20 cellular contexts compared by ENCODE assay signal in genomic region chr1:213793482-213794067, GRCh38.
A peak's percentile ranks its signal among the peaks of the same experiment; 100 is the strongest.
DNase-seq lines count a peak whose midpoint lies in the region; FAIRE-seq and TF ChIP-seq lines count a peak whose summit lies in the region.
"Had no signal": no experiment of that assay in that cellular context is flagged by ENCODE, and none has a peak within 500 bp of the region (broad histone marks: within the 10 kb centered on the region; RNA-seq: fewer than 3 reads in every experiment).

No MANE protein-coding gene starts in this region.

- no peak overlapping the region for H3K9ac ChIP-seq in H1 (replicated peaks in 1 of 4; ENCODE audit: extremely low read depth in 1 of 4, low read depth in 3 of 4, low read length in 3 of 4)
- H3K9ac ChIP-seq: GM23248 had no signal

- H2BK12ac ChIP-seq in H1 (ENCODE audit: low read depth, low read length): no peak overlapping the region

- WGBS in H1 (ENCODE audit: extremely low coverage in 1 of 2, insufficient coverage in 1 of 2, insufficient read length in 1 of 2, insufficient replicate concordance in 2 of 2, low coverage in 1 of 2, low lambda C conversion rate in 2 of 2, missing lambda C conversion rate in 1 of 2), 2 experiments: 90% methylated on average over 13 of the region's 13 CpGs; no CpG with 5 or more reads in 1 of the 2 experiments

- CTCF ChIA-PET in Caco-2 (lab: Charles Lee) (no interaction called here), H1 (lab: Charles Lee; ENCODE audit: partially characterized antibody) (no interaction called here)
- CTCF ChIA-PET in activated CD4-positive, alpha-beta memory T cell treated with anti-CD3 and anti-CD28 coated beads, Interleukin-2, amount 10 ng/mL, durations not matched to agents 7 days and 5 days (lab: Charles Lee): no interaction called here

- no peak overlapping the region for H3K27ac ChIP-seq in H1 (ENCODE audit: low read depth, low read length)
- H3K27ac ChIP-seq: A549, GM23248 had no signal

- no peak overlapping the region for H3K4ac ChIP-seq in H1 (replicated peaks; ENCODE audit: insufficient read length, low read depth, low read length)

- POLR2A ChIA-PET in Caco-2 (lab: Charles Lee): no interaction called here
- POLR2A ChIA-PET in H1 (lab: Charles Lee; ENCODE audit: partially characterized antibody): no interaction called here
- POLR2A ChIA-PET in activated CD4-positive, alpha-beta memory T cell treated with anti-CD3 and anti-CD28 coated beads, Interleukin-2, amount 10 ng/mL, durations not matched to agents 7 days and 5 days (lab: Charles Lee): no interaction called here

- H4K91ac ChIP-seq in H1 (replicated peaks; ENCODE audit: insufficient read length, low read length): no peak overlapping the region

- H3K18ac ChIP-seq in H1 (ENCODE audit: extremely low read depth, low read length): no peak overlapping the region

- intact Hi-C loops in Caco-2 (cut with micrococcal nuclease; ENCODE audit: unreplicated experiment): no loop called here

- DNase-seq in NCI-H82 (lab: John Stamatoyannopoulos, UW) (peak; percentile 27), NCI-H82 treated with DMSO at 0.1 percent for 48 hours (lab: John Stamatoyannopoulos, UW; ENCODE audit: unreplicated experiment) (no peak), Caco-2 (peak in 1 of 2 experiments; percentile 14), H1 (ENCODE audit: low read depth in 1 of 2, low spot score in 2 of 2) (no peak)
- no peak for DNase-seq in T-helper 2 cell treated with Interferon-gamma antibody and Interleukin-4, amounts not matched to agents 5 μg/mL and 100 μg/mL, for 36 hours (ENCODE audit: low spot score)
- no peak for DNase-seq in activated CD4-positive, alpha-beta memory T cell treated with anti-CD3 and anti-CD28 coated beads, Interleukin-2, amount 10 ng/mL, durations not matched to agents 7 days and 5 days
- DNase-seq: 8988T; ACHN; C1 segment of cervical spinal cord; CD4-positive, alpha-beta memory T cell; COR-L47; DMS 273 treated with DMSO at 0.1 percent for 48 hours; DMS79; EL; GF-D8; GM23248; H9 had no signal

- 0 out of 2 replicates have a peak overlapping the region, but pooled peaks have one; percentile 40 for H2AFZ ChIP-seq in H1 (ENCODE audit: low read length)
- H2AFZ ChIP-seq: GM23248 had no signal

- H3K36me3 Mint-ChIP-seq in Caco-2 (ENCODE audit: insufficient read depth, unreplicated experiment): peaks cover 4% of the 10 kb centered on the region
- no peaks in the 10 kb centered on the region for H3K36me3 Mint-ChIP-seq in T-helper 2 cell treated with Interferon-gamma antibody and Interleukin-4, amounts not matched to agents 5 μg/mL and 100 μg/mL, for 36 hours (ENCODE audit: low read depth)
- H3K36me3 Mint-ChIP-seq in activated CD4-positive, alpha-beta memory T cell treated with anti-CD3 and anti-CD28 coated beads, Interleukin-2, amount 10 ng/mL, durations not matched to agents 7 days and 5 days (ENCODE audit: low read depth): no peaks in the 10 kb centered on the region
- H3K36me3 Mint-ChIP-seq: CD4-positive, alpha-beta memory T cell had no signal

- H3K4me1 Mint-ChIP-seq in Caco-2 (ENCODE audit: low read depth, unreplicated experiment): peaks cover 14% of the 10 kb centered on the region
- H3K4me1 Mint-ChIP-seq in T-helper 2 cell treated with Interferon-gamma antibody and Interleukin-4, amounts not matched to agents 5 μg/mL and 100 μg/mL, for 36 hours (ENCODE audit: low read depth): peaks cover 3% of the 10 kb centered on the region
- no peaks in the 10 kb centered on the region for H3K4me1 Mint-ChIP-seq in activated CD4-positive, alpha-beta memory T cell treated with anti-CD3 and anti-CD28 coated beads, Interleukin-2, amount 10 ng/mL, durations not matched to agents 7 days and 5 days

- H4K8ac ChIP-seq in H1 (ENCODE audit: extremely low read depth, insufficient read depth, low read length): no peak overlapping the region

- H3K27me3 Mint-ChIP-seq in Caco-2 (ENCODE audit: insufficient read depth, unreplicated experiment): peaks cover 3% of the 10 kb centered on the region
- H3K27me3 Mint-ChIP-seq in T-helper 2 cell treated with Interferon-gamma antibody and Interleukin-4, amounts not matched to agents 5 μg/mL and 100 μg/mL, for 36 hours (ENCODE audit: low read depth): peaks cover 3% of the 10 kb centered on the region
- H3K27me3 Mint-ChIP-seq in activated CD4-positive, alpha-beta memory T cell treated with anti-CD3 and anti-CD28 coated beads, Interleukin-2, amount 10 ng/mL, durations not matched to agents 7 days and 5 days: no peaks in the 10 kb centered on the region

- H3K4me1 ChIP-seq in Caco-2 (peaks cover 7% of the 10 kb centered on the region; the same call in 1 of the 2 replicates), H1 (replicated peaks in 1 of 4; ENCODE audit: control insufficient read depth in 3 of 4, insufficient read depth in 4 of 4, low read length in 3 of 4) (no peaks in the 10 kb centered on the region)
- H3K4me1 ChIP-seq: A549 had no signal

- no peaks in the 10 kb centered on the region for H3K9me3 Mint-ChIP-seq in Caco-2 (ENCODE audit: unreplicated experiment)
- H3K9me3 Mint-ChIP-seq in T-helper 2 cell treated with Interferon-gamma antibody and Interleukin-4, amounts not matched to agents 5 μg/mL and 100 μg/mL, for 36 hours: no peaks in the 10 kb centered on the region
- H3K9me3 Mint-ChIP-seq in activated CD4-positive, alpha-beta memory T cell treated with anti-CD3 and anti-CD28 coated beads, Interleukin-2, amount 10 ng/mL, durations not matched to agents 7 days and 5 days: no peaks in the 10 kb centered on the region
- H3K9me3 Mint-ChIP-seq: H9 had no signal

- no peak for FAIRE-seq in H1 (lab: Jason Lieb, UNC)
- FAIRE-seq: A549, GM12892, GM19239 had no signal

- no peaks in the 10 kb centered on the region for H3K79me1 ChIP-seq in H1 (ENCODE audit: low read depth, low read length)

- H3K23me2 ChIP-seq in H1 (ENCODE audit: low read depth, low read length): no peaks in the 10 kb centered on the region

- H3K27me3 ChIP-seq in Caco-2 (replicated peaks; ENCODE audit: control insufficient read depth, insufficient read depth, low read length) (no peaks in the 10 kb centered on the region), H1 (replicated peaks in 1 of 4; ENCODE audit: control insufficient read depth in 3 of 4, extremely low read depth in 1 of 4, insufficient read depth in 3 of 4, low read length in 3 of 4) (no peaks in the 10 kb centered on the region)

- H2BK120ac ChIP-seq in H1 (replicated peaks; ENCODE audit: low read depth, low read length): no peak overlapping the region

- no peak overlapping the region for H3K14ac ChIP-seq in H1 (ENCODE audit: insufficient read length)

- no peak overlapping the region for H3K56ac ChIP-seq in H1 (replicated peaks; ENCODE audit: insufficient read length, low read depth, low read length)

- H2BK15ac ChIP-seq in H1 (ENCODE audit: low read length): no peak overlapping the region

- no peak overlapping the region for H4K5ac ChIP-seq in H1 (ENCODE audit: insufficient read length, low read depth, low read length)

- no peak overlapping the region for H2BK20ac ChIP-seq in H1 (ENCODE audit: low read length)

- no peak for TF ChIP-seq RAD21 in H1 (IDR thresholded peaks at IDR 0.05 in 1 of 2, conservative IDR thresholded peaks at IDR 0.05 in 1 of 2; ENCODE audit: low read depth in 2 of 2, low read length in 2 of 2)

- H3K79me2 ChIP-seq in H1 (ENCODE audit: control insufficient read depth in 1 of 2, insufficient read depth in 2 of 2, low read length in 2 of 2): no peaks in the 10 kb centered on the region

- TF ChIP-seq CTCF in Caco-2 (IDR thresholded peaks at IDR 0.05; ENCODE audit: insufficient read depth in 1 of 2, low read depth in 1 of 2, low read length in 1 of 2, severe bottlenecking in 1 of 2, unreplicated experiment in 1 of 2) (no peak), H1 (IDR thresholded peaks at IDR 0.05; ENCODE audit: control extremely low read depth in 1 of 3, insufficient read depth in 1 of 3, low read depth in 1 of 3, low read length in 3 of 3) (no peak)

- H3K4me3 ChIP-seq in Caco-2 (ENCODE audit: low read depth, low read length): no peak overlapping the region
- no peak overlapping the region for H3K4me3 ChIP-seq in H1 (ENCODE audit: extremely low read depth in 1 of 4, insufficient read depth in 2 of 4, low read depth in 3 of 4, low read length in 4 of 4)
- H3K4me3 ChIP-seq: A549, GM23248 had no signal

- H3K9me3 ChIP-seq in Caco-2 (no peaks in the 10 kb centered on the region), H1 (ENCODE audit: insufficient read depth in 2 of 2, low read depth in 1 of 2, low read length in 1 of 2) (no peaks in the 10 kb centered on the region)
- H3K9me3 ChIP-seq: A549 had no signal

- no peak overlapping the region for H2BK5ac ChIP-seq in H1 (ENCODE audit: low read depth, low read length)

- BruUV-seq in Caco-2 (replicated peaks; lab: Mats Ljungman, UMichigan): no TSS peak

- no peak for TF ChIP-seq EP300 in H1 (IDR thresholded peaks at IDR 0.05; ENCODE audit: borderline replicate concordance in 1 of 2, low read depth in 2 of 2, low read length in 2 of 2)

- no peak overlapping the region for H3K4me2 ChIP-seq in H1 (ENCODE audit: insufficient read depth in 1 of 2, low read depth in 2 of 2, low read length in 2 of 2)
- H3K4me2 ChIP-seq: A549 had no signal

- H2AK5ac ChIP-seq in H1 (ENCODE audit: low read depth, low read length): no peak overlapping the region

- H3K27ac Mint-ChIP-seq in Caco-2 (ENCODE audit: unreplicated experiment): no peak overlapping the region
- H3K27ac Mint-ChIP-seq in T-helper 2 cell treated with Interferon-gamma antibody and Interleukin-4, amounts not matched to agents 5 μg/mL and 100 μg/mL, for 36 hours: no peak overlapping the region
- H3K27ac Mint-ChIP-seq in activated CD4-positive, alpha-beta memory T cell treated with anti-CD3 and anti-CD28 coated beads, Interleukin-2, amount 10 ng/mL, durations not matched to agents 7 days and 5 days: no peak overlapping the region
- H3K27ac Mint-ChIP-seq: CD4-positive, alpha-beta memory T cell; H9 had no signal

- H3K4me3 Mint-ChIP-seq in Caco-2 (ENCODE audit: unreplicated experiment): peak overlapping the region; percentile 6
- H3K4me3 Mint-ChIP-seq in T-helper 2 cell treated with Interferon-gamma antibody and Interleukin-4, amounts not matched to agents 5 μg/mL and 100 μg/mL, for 36 hours: no peak overlapping the region
- no peak overlapping the region for H3K4me3 Mint-ChIP-seq in activated CD4-positive, alpha-beta memory T cell treated with anti-CD3 and anti-CD28 coated beads, Interleukin-2, amount 10 ng/mL, durations not matched to agents 7 days and 5 days
- H3K4me3 Mint-ChIP-seq: CD4-positive, alpha-beta memory T cell; H9 had no signal

- H4K20me1 ChIP-seq in H1 (replicated peaks in 1 of 2; ENCODE audit: control insufficient read depth in 1 of 2, insufficient read depth in 2 of 2, low read length in 2 of 2): no peaks in the 10 kb centered on the region

- H3K23ac ChIP-seq in H1 (ENCODE audit: insufficient read length): no peak overlapping the region

- H3K36me3 ChIP-seq in Caco-2 (ENCODE audit: control insufficient read depth, insufficient read depth, low read length) (no peaks in the 10 kb centered on the region), H1 (ENCODE audit: control insufficient read depth in 2 of 4, insufficient read depth in 4 of 4, low read length in 3 of 4) (no peaks in the 10 kb centered on the region)

- TF ChIP-seq POLR2A in H1 (IDR thresholded peaks at IDR 0.05; ENCODE audit: control extremely low read depth in 1 of 2, low read depth in 2 of 2, low read length in 2 of 2): no peak

TF ChIP-seq in H1, 55 proteins besides CTCF, POLR2A, EP300 and RAD21 (continues in another document):
- TF ChIP-seq SP1 (IDR thresholded peaks at IDR 0.05; ENCODE audit: low read depth, low read length): no peak
- TF ChIP-seq SAP30 (IDR thresholded peaks at IDR 0.05; ENCODE audit: insufficient read depth, insufficient replicate concordance, low read length): no peak
